In genomic region chr12:51895378-51896135, GRCh38 we compare ENCODE assay signal across 24 cellular contexts. TPM values are rescaled to one million over a fixed set of nuclear protein-coding genes. Genes with fewer than 3 reads are reported as not detected.
DNase-seq lines count a peak whose midpoint lies in the region; ATAC-seq and TF ChIP-seq lines count a peak whose summit lies in the region.
"Had no signal": no experiment of that assay in that cellular context is flagged by ENCODE, and none has a peak within 500 bp of the region (broad histone marks: within the 10 kb centered on the region; RNA-seq: fewer than 3 reads in every experiment).

No MANE protein-coding gene starts in this region.

- DNase-seq in Caco-2 = peak in 1 of 2 experiments; percentile 28
- DNase-seq in PC-3 = no peak
- no peak for DNase-seq in left ventricle myocardium inferior
- no peak for DNase-seq in osteoblast (ENCODE audit: insufficient read length, low spot score, missing footprints)
- DNase-seq in HK-2 (ENCODE audit: unreplicated experiment) = no peak
- no peak for DNase-seq in effector CD4-positive, alpha-beta T cell
- DNase-seq in amygdala (lab: John Stamatoyannopoulos, UW) = no peak
- DNase-seq: activated CD8-positive, alpha-beta T cell treated with anti-CD3 and anti-CD28 coated beads for 36 hours; activated T-cell treated with anti-CD3 and anti-CD28 coated beads, Interleukin-2, amount 50 U/mL, for 24 hours; NCI-H2029 treated with DMSO at 0.1 percent for 48 hours; stimulated activated naive CD4-positive, alpha-beta T cell had no signal

- ATAC-seq in PC-3 (peak; percentile 17; the same call in 1 of the 2 replicates), GM18519 (IDR thresholded peaks at IDR 0.05; ENCODE audit: low FRiP score, unreplicated experiment) (no peak)
- ATAC-seq: activated CD8-positive, alpha-beta T cell treated with anti-CD3 and anti-CD28 coated beads for 36 hours had no signal

- no peaks in the 10 kb centered on the region for H3K9me3 ChIP-seq in Caco-2
- H3K9me3 ChIP-seq in PC-3 (ENCODE audit: low read length) = no peaks in the 10 kb centered on the region
- no peaks in the 10 kb centered on the region for H3K9me3 ChIP-seq in left ventricle myocardium inferior (replicated peaks)
- H3K9me3 ChIP-seq in osteoblast (ENCODE audit: low read depth, low read length) = no peaks in the 10 kb centered on the region
- H3K9me3 ChIP-seq: breast epithelium, HAP-1 had no signal

- intact Hi-C loops in Caco-2 (cut with micrococcal nuclease; ENCODE audit: unreplicated experiment) = loop anchor here (1.0 to 2.0 kb wide), 4 partner anchors 30 to 125 kb away; no protein-coding TSS in a partner anchor
- intact Hi-C loops in PC-3 (cut with micrococcal nuclease) = loop anchor here (1.0 kb wide), 1 partner anchor 85 kb away; no protein-coding TSS in a partner anchor
- intact Hi-C loops in left ventricle myocardium inferior (cut with micrococcal nuclease) = loop anchor here (2.0 kb wide), 1 partner anchor 85 kb away; no protein-coding TSS in a partner anchor

- peaks cover 13% of the 10 kb centered on the region; the same call in 1 of the 2 replicates for H3K4me1 ChIP-seq in Caco-2
- H3K4me1 ChIP-seq in PC-3 (ENCODE audit: insufficient read depth, low read length) = no peaks in the 10 kb centered on the region
- peaks cover 48% of the 10 kb centered on the region for H3K4me1 ChIP-seq in left ventricle myocardium inferior
- H3K4me1 ChIP-seq in osteoblast (ENCODE audit: insufficient read depth, low read length) = peaks cover 11% of the 10 kb centered on the region
- H3K4me1 ChIP-seq: breast epithelium had no signal

- H4K20me1 ChIP-seq in PC-3 (ENCODE audit: low read length) (no peaks in the 10 kb centered on the region), osteoblast (ENCODE audit: insufficient read depth, low read length) (no peaks in the 10 kb centered on the region)

- H3K36me3 ChIP-seq in Caco-2 (ENCODE audit: control insufficient read depth, insufficient read depth, low read length) = no peaks in the 10 kb centered on the region
- no peaks in the 10 kb centered on the region for H3K36me3 ChIP-seq in PC-3 (ENCODE audit: low read depth, low read length)
- no peaks in the 10 kb centered on the region for H3K36me3 ChIP-seq in left ventricle myocardium inferior
- H3K36me3 ChIP-seq in osteoblast (ENCODE audit: insufficient read depth, low read length) = no peaks in the 10 kb centered on the region
- H3K36me3 ChIP-seq: breast epithelium, HAP-1 had no signal

- no peaks in the 10 kb centered on the region for H3K27me3 Mint-ChIP-seq in Caco-2 (ENCODE audit: insufficient read depth, unreplicated experiment)
- H3K27me3 Mint-ChIP-seq: activated CD8-positive, alpha-beta T cell treated with anti-CD3 and anti-CD28 coated beads for 36 hours; activated naive CD4-positive, alpha-beta T cell treated with anti-CD3 and anti-CD28 coated beads, Interleukin-2, amount 50 U/mL, for 24 hours; activated T-cell treated with anti-CD3 and anti-CD28 coated beads, Interleukin-2, amount 50 U/mL, for 24 hours had no signal

- H2AFZ ChIP-seq in PC-3 (ENCODE audit: low read length) = peak overlapping the region; percentile 51
- peak overlapping the region; percentile 83 for H2AFZ ChIP-seq in osteoblast (ENCODE audit: low read length)

- H3K4me2 ChIP-seq in PC-3 (ENCODE audit: low read length) (no peak overlapping the region), osteoblast (ENCODE audit: insufficient read depth, low read length) (no peak overlapping the region)

- no peak overlapping the region for H3K4me3 ChIP-seq in Caco-2 (ENCODE audit: low read depth, low read length)
- no peak overlapping the region for H3K4me3 ChIP-seq in PC-3 (ENCODE audit: low read length)
- H3K4me3 ChIP-seq in left ventricle myocardium inferior = no peak overlapping the region
- H3K4me3 ChIP-seq in osteoblast (ENCODE audit: insufficient read depth, low read length) = no peak overlapping the region
- H3K4me3 ChIP-seq: breast epithelium, HAP-1, K562 had no signal

- no peaks in the 10 kb centered on the region for H3K9me3 Mint-ChIP-seq in Caco-2 (ENCODE audit: unreplicated experiment)
- H3K9me3 Mint-ChIP-seq: activated CD8-positive, alpha-beta T cell treated with anti-CD3 and anti-CD28 coated beads for 36 hours; activated naive CD4-positive, alpha-beta T cell treated with anti-CD3 and anti-CD28 coated beads, Interleukin-2, amount 50 U/mL, for 24 hours; activated T-cell treated with anti-CD3 and anti-CD28 coated beads, Interleukin-2, amount 50 U/mL, for 24 hours; neural crest cell; WTC11 had no signal

- H3K9me2 ChIP-seq in PC-3 (replicated peaks; ENCODE audit: low read length) = no peaks in the 10 kb centered on the region

- H3K9ac ChIP-seq in PC-3 (ENCODE audit: low read length) = no peak overlapping the region

- H3K36me3 Mint-ChIP-seq in Caco-2 (ENCODE audit: insufficient read depth, unreplicated experiment) = no peaks in the 10 kb centered on the region
- H3K36me3 Mint-ChIP-seq: activated naive CD4-positive, alpha-beta T cell treated with anti-CD3 and anti-CD28 coated beads, Interleukin-2, amount 50 U/mL, for 24 hours; WTC11 had no signal

- no peak overlapping the region for H3K4me3 Mint-ChIP-seq in Caco-2 (ENCODE audit: unreplicated experiment)
- H3K4me3 Mint-ChIP-seq: activated CD8-positive, alpha-beta T cell treated with anti-CD3 and anti-CD28 coated beads for 36 hours; activated naive CD4-positive, alpha-beta T cell treated with anti-CD3 and anti-CD28 coated beads, Interleukin-2, amount 50 U/mL, for 24 hours; activated T-cell treated with anti-CD3 and anti-CD28 coated beads, Interleukin-2, amount 50 U/mL, for 24 hours; neural crest cell; WTC11 had no signal

- POLR2A ChIA-PET in Caco-2 (lab: Charles Lee) (interaction anchor here (0.6 kb wide), 1 partner anchor 82 kb away, joined by 11 read pairs; no protein-coding TSS in a partner anchor), PC-3 (lab: Charles Lee; ENCODE audit: unreplicated experiment) (no interaction called here)

- TF ChIP-seq CTCF in Caco-2 (IDR thresholded peaks at IDR 0.05; ENCODE audit: insufficient read depth in 1 of 2, low read depth in 1 of 2, low read length in 1 of 2, severe bottlenecking in 1 of 2, unreplicated experiment in 1 of 2) = no peak
- TF ChIP-seq CTCF in PC-3 (conservative IDR thresholded peaks at IDR 0.05; ENCODE audit: low read depth, low read length) = no peak
- no peak for TF ChIP-seq CTCF in left ventricle myocardium inferior (IDR thresholded peaks at IDR 0.05; ENCODE audit: borderline replicate concordance)
- no peak for TF ChIP-seq CTCF in osteoblast (IDR thresholded peaks at IDR 0.05; ENCODE audit: extremely low read depth, low read depth, low read length)

- H3F3A ChIP-seq in PC-3 (ENCODE audit: low read length, unreplicated experiment) = no peaks in the 10 kb centered on the region

- H3K4me1 Mint-ChIP-seq in Caco-2 (ENCODE audit: low read depth, unreplicated experiment) = peaks cover 7% of the 10 kb centered on the region
- H3K4me1 Mint-ChIP-seq: activated naive CD4-positive, alpha-beta T cell treated with anti-CD3 and anti-CD28 coated beads, Interleukin-2, amount 50 U/mL, for 24 hours; neural crest cell had no signal

- BruUV-seq in Caco-2 (replicated peaks; lab: Mats Ljungman, UMichigan) = no TSS peak
- no TSS peak for BruUV-seq in PC-3 (replicated peaks; lab: Mats Ljungman, UMichigan)

- CTCF ChIA-PET in Caco-2 (lab: Charles Lee) (interaction anchor here (0.6 to 4.5 kb wide), 13 partner anchors 10 to 130 kb away, joined by 3 to 51 read pairs (median 4); no protein-coding TSS in a partner anchor), PC-3 (lab: Charles Lee) (interaction anchor here (0.5 to 0.7 kb wide), 2 partner anchors 76 to 130 kb away, joined by 3 to 4 read pairs; no protein-coding TSS in a partner anchor)

- H3K27me3 ChIP-seq in Caco-2 (replicated peaks; ENCODE audit: control insufficient read depth, insufficient read depth, low read length) (no peaks in the 10 kb centered on the region), PC-3 (ENCODE audit: low read length) (no peaks in the 10 kb centered on the region), left ventricle myocardium inferior (ENCODE audit: low read depth) (no peaks in the 10 kb centered on the region), osteoblast (ENCODE audit: insufficient read depth, low read length) (no peaks in the 10 kb centered on the region)
- H3K27me3 ChIP-seq: breast epithelium had no signal

- no peaks in the 10 kb centered on the region for H3K79me2 ChIP-seq in PC-3 (ENCODE audit: low read length)
- no peaks in the 10 kb centered on the region for H3K79me2 ChIP-seq in osteoblast (ENCODE audit: insufficient read depth, low read length)

- H3K27ac Mint-ChIP-seq in Caco-2 (ENCODE audit: unreplicated experiment) = peak overlapping the region; percentile 74
- H3K27ac Mint-ChIP-seq: activated CD8-positive, alpha-beta T cell treated with anti-CD3 and anti-CD28 coated beads for 36 hours; activated naive CD4-positive, alpha-beta T cell treated with anti-CD3 and anti-CD28 coated beads, Interleukin-2, amount 50 U/mL, for 24 hours; activated T-cell treated with anti-CD3 and anti-CD28 coated beads, Interleukin-2, amount 50 U/mL, for 24 hours; WTC11 had no signal

- H3K27ac ChIP-seq in PC-3 (ENCODE audit: low read length) (no peak overlapping the region), left ventricle myocardium inferior (replicated peaks) (peak overlapping the region; percentile 64), osteoblast (ENCODE audit: low read depth, low read length) (no peak overlapping the region)
- H3K27ac ChIP-seq: HL-60 had no signal

RNA-seq across cellular contexts. Expression of gene ANKRD33, which starts 7.7 kb away (rescaled TPM):
- total RNA-seq in Caco-2 (2022) = not detected in 2 replicates
- total RNA-seq in PC-3 (2014; rRNA removed) = not detected in 2 replicates
- total RNA-seq in left ventricle myocardium inferior = not detected
- total RNA-seq in osteoblast = not detected in 2 replicates
- total RNA-seq: activated CD8-positive, alpha-beta T cell treated with anti-CD3 and anti-CD28 coated beads for 36 hours; breast epithelium; Daoy; esophagus mucosa; NCI-H460; neural crest cell; T-helper 1 cell treated with Interleukin-12 subunit alpha and Interleukin-12 subunit beta and Interleukin-4 antibody, amounts not matched to agents 30 ng/mL and 1 ng/mL, for 36 hours; urinary bladder had no signal

RNA-seq across cellular contexts. Expression of gene ACVRL1, which starts 11.7 kb away (rescaled TPM):
- total RNA-seq in Caco-2 (2022) = 0.74 TPM in 1 of 2 replicates, not detected in the other
- total RNA-seq in PC-3 (2014; rRNA removed) = 0.40 TPM in 1 of 2 replicates, not detected in the other
- total RNA-seq in left ventricle myocardium inferior = 36.9 TPM
- total RNA-seq in osteoblast = 9.8 and 11.5 TPM in 2 replicates
- total RNA-seq: activated CD8-positive, alpha-beta T cell treated with anti-CD3 and anti-CD28 coated beads for 36 hours; NCI-H460; T-helper 1 cell treated with Interleukin-12 subunit alpha and Interleukin-12 subunit beta and Interleukin-4 antibody, amounts not matched to agents 30 ng/mL and 1 ng/mL, for 36 hours had no signal

RNA-seq across cellular contexts. Expression of gene FIGNL2, which starts 47.0 kb away (rescaled TPM):
- 3.5 and 3.6 TPM in 2 replicates for total RNA-seq in Caco-2 (2022)
- total RNA-seq in PC-3 (2014; rRNA removed) = not detected in 2 replicates
- 0.30 TPM for total RNA-seq in left ventricle myocardium inferior
- 0.29 and 0.36 TPM in 2 replicates for total RNA-seq in osteoblast
- total RNA-seq: Daoy, K562 had no signal

RNA-seq across cellular contexts. Expression of gene ACVR1B, which starts 55.9 kb away (rescaled TPM):
- total RNA-seq in Caco-2 (2022) (92.7 and 112 TPM in 2 replicates), PC-3 (2014; rRNA removed) (9.8 and 11.5 TPM in 2 replicates), left ventricle myocardium inferior (8.5 TPM), osteoblast (10.5 and 13.0 TPM in 2 replicates)
